1 cellular context compared by ENCODE assay signal in genomic region chr14:97866664-97867063, GRCh38.
TF ChIP-seq lines count a peak whose summit lies in the region.

No MANE protein-coding gene starts in this region.

TF ChIP-seq in neural cell, 6 proteins besides CTCF, POLR2A, EP300 and RAD21 (continued from another document):
- no peak for TF ChIP-seq TAF1 (IDR thresholded peaks at IDR 0.05; ENCODE audit: low read depth)
- peak; percentile 80 for TF ChIP-seq POLR2AphosphoS5 (IDR thresholded peaks at IDR 0.05)
